8 cellular contexts compared by ENCODE assay signal in genomic region chr7:55571534-55572377, GRCh38. TPM values are rescaled to one million over a fixed set of nuclear protein-coding genes. Genes with fewer than 3 reads are reported as not detected.
DNase-seq lines count a peak whose midpoint lies in the region; ATAC-seq and TF ChIP-seq lines count a peak whose summit lies in the region.

No MANE protein-coding gene starts in this region.

- no peaks in the 10 kb centered on the region for H3K9me3 Mint-ChIP-seq in naive B cell

- peak overlapping the region; percentile 94 for H3K4me3 ChIP-seq in epithelial cell of proximal tubule (ENCODE audit: low read depth, low read length)

- peak overlapping the region; percentile 82 to 98 (median 93) for H3K4me3 Mint-ChIP-seq in naive B cell

- peaks cover 53 to 65% (median 58%) of the 10 kb centered on the region in 3 donors for H3K4me1 Mint-ChIP-seq in naive B cell

- H3K27ac Mint-ChIP-seq in naive B cell: peak overlapping the region; percentile 89 to 96 (median 94)

- H3K27ac ChIP-seq in substantia nigra (ENCODE audit: low read depth, low read length, poor library complexity, severe bottlenecking): peak overlapping the region; percentile 72

- DNase-seq in AG08395 (ENCODE audit: low spot score): peak; percentile 33
- DNase-seq in NOMO-1 treated with DMSO at 0.1 percent for 48 hours (lab: John Stamatoyannopoulos, UW; ENCODE audit: unreplicated experiment): peak; percentile 40
- DNase-seq in activated T-cell treated with anti-CD3 and anti-CD28 coated beads for 4 hours: peak; percentile 37
- DNase-seq in epithelial cell of proximal tubule (ENCODE audit: low read depth): no peak
- DNase-seq in naive B cell: peak; percentile 74
- peak in 31 of 49 donors; percentile 10 to 72 (median 44) for DNase-seq in substantia nigra (lab: John Stamatoyannopoulos, UW)

- H3K36me3 Mint-ChIP-seq in naive B cell: no peaks in the 10 kb centered on the region

- TF ChIP-seq CTCF in epithelial cell of proximal tubule (conservative IDR thresholded peaks at IDR 0.05; ENCODE audit: low read depth, low read length): no peak

- ATAC-seq in GM18858 (IDR thresholded peaks at IDR 0.05; ENCODE audit: unreplicated experiment) (peak; percentile 9), HG03066 (IDR thresholded peaks at IDR 0.05; ENCODE audit: low read depth, unreplicated experiment) (peak; percentile 14), naive B cell (ENCODE audit: low read depth in 2 of 2) (peak; percentile 50 to 52)

- H3K27me3 Mint-ChIP-seq in naive B cell: no peaks in the 10 kb centered on the region

RNA-seq across cellular contexts. Expression of gene VOPP1, which starts 0.5 kb away (rescaled TPM):
- 98.3 and 116 TPM in 2 replicates for total RNA-seq in epithelial cell of proximal tubule
- 10 to 100 TPM; 27.5 to 78.6 (median 34.2) TPM for polyA plus RNA-seq in naive B cell (ENCODE audit: low read depth in 6 of 6)
